In genomic region chr10:75395955-75396860, GRCh38 we compare ENCODE assay signal across 11 cellular contexts. TPM values are rescaled to one million over a fixed set of nuclear protein-coding genes. Genes with fewer than 3 reads are reported as not detected.
DNase-seq lines count a peak whose midpoint lies in the region; ATAC-seq and TF ChIP-seq lines count a peak whose summit lies in the region.
"Had no signal": no experiment of that assay in that cellular context is flagged by ENCODE, and none has a peak within 500 bp of the region (broad histone marks: within the 10 kb centered on the region; RNA-seq: fewer than 3 reads in every experiment).

No MANE protein-coding gene starts in this region.

- H3K27ac ChIP-seq in breast epithelium (peak overlapping the region; percentile 91 to 94), urinary bladder (ENCODE audit: low read depth) (peak overlapping the region; percentile 68)
- H3K27ac ChIP-seq in CD8-positive, alpha-beta memory T cell (ENCODE audit: low read depth, low read length): no peak overlapping the region
- H3K27ac ChIP-seq: BLaER1 treated with 17β-estradiol and CSF1 and Interleukin-3, amounts not matched to agents 10 nM and 100 nM had no signal

- no peaks in the 10 kb centered on the region for H3K36me3 ChIP-seq in breast epithelium
- H3K36me3 ChIP-seq in urinary bladder (ENCODE audit: insufficient read depth): peaks cover 8% of the 10 kb centered on the region
- H3K36me3 ChIP-seq in CD8-positive, alpha-beta memory T cell (ENCODE audit: insufficient read depth, low read length): no peaks in the 10 kb centered on the region

- BruUV-seq in MCF 10A (replicated peaks; lab: Mats Ljungman, UMichigan): no TSS peak

- H3K27me3 Mint-ChIP-seq in MCF 10A (ENCODE audit: insufficient read depth, unreplicated experiment): no peaks in the 10 kb centered on the region
- H3K27me3 Mint-ChIP-seq in CD8-positive, alpha-beta memory T cell: peaks cover 49 to 56% of the 10 kb centered on the region in 2 donors

- no peak for ATAC-seq in HG02678 (IDR thresholded peaks at IDR 0.05; ENCODE audit: unreplicated experiment)

- no peak overlapping the region for H3K4me3 Mint-ChIP-seq in MCF 10A (ENCODE audit: unreplicated experiment)
- no peak overlapping the region for H3K4me3 Mint-ChIP-seq in CD8-positive, alpha-beta memory T cell
- H3K4me3 Mint-ChIP-seq: IgD-negative memory B cell had no signal

- TF ChIP-seq CTCF in breast epithelium (IDR thresholded peaks at IDR 0.05) (no peak), MCF 10A (IDR thresholded peaks at IDR 0.05; ENCODE audit: unreplicated experiment) (no peak)

- no peak for DNase-seq in breast epithelium (ENCODE audit: low spot score in 2 of 2)
- DNase-seq in MCF 10A (ENCODE audit: unreplicated experiment): no peak
- peak; percentile 51 for DNase-seq in fibroblast of gingiva (ENCODE audit: low read depth)
- peak; percentile 13 for DNase-seq in mucosa of gallbladder (ENCODE audit: low spot score)
- DNase-seq in CD8-positive, alpha-beta memory T cell: no peak
- DNase-seq in NCI-H526 treated with DMSO at 0.1 percent for 48 hours (lab: John Stamatoyannopoulos, UW): no peak
- DNase-seq: SHP77 had no signal

- intact Hi-C loops in breast epithelium (cut with DNase I; ENCODE audit: low total_unique reads) (loop anchor here (5.0 kb wide), 1 partner anchor 636 kb away; no protein-coding TSS in a partner anchor), MCF 10A (cut with micrococcal nuclease) (no loop called here)

- H3K4me1 ChIP-seq in breast epithelium (peaks cover 0 to 2% of the 10 kb centered on the region in 2 donors), urinary bladder (ENCODE audit: insufficient read depth) (no peaks in the 10 kb centered on the region)
- peaks cover 7% of the 10 kb centered on the region for H3K4me1 ChIP-seq in CD8-positive, alpha-beta memory T cell (ENCODE audit: insufficient read depth, low read length)

- no peaks in the 10 kb centered on the region for H3K9me3 ChIP-seq in breast epithelium
- H3K9me3 ChIP-seq in CD8-positive, alpha-beta memory T cell (ENCODE audit: low read length): no peaks in the 10 kb centered on the region

- 35% methylated on average over 78 of the region's 78 CpGs for WGBS in urinary bladder

- peaks cover 0 to 8% of the 10 kb centered on the region in 2 donors for H3K27me3 ChIP-seq in breast epithelium
- H3K27me3 ChIP-seq in CD8-positive, alpha-beta memory T cell (ENCODE audit: insufficient read depth, low read length, poor library complexity, severe bottlenecking): peaks cover 18% of the 10 kb centered on the region

- CTCF ChIA-PET in MCF 10A (lab: Yijun Ruan, JAX): interaction anchor here (0.6 to 2.8 kb wide), 17 partner anchors 10 to 1043 kb away, joined by 3 to 13 read pairs (median 4); no protein-coding TSS in a partner anchor
- CTCF ChIA-PET in CD8-positive, alpha-beta memory T cell (lab: Charles Lee): no interaction called here

- H3K4me3 ChIP-seq in breast epithelium (peak overlapping the region; percentile 66 to 82 (median 80)), urinary bladder (ENCODE audit: low read depth, low read length) (peak overlapping the region; percentile 40)
- no peak overlapping the region for H3K4me3 ChIP-seq in CD8-positive, alpha-beta memory T cell (ENCODE audit: low read length)
- H3K4me3 ChIP-seq: BLaER1 treated with 17β-estradiol and CSF1 and Interleukin-3, amounts not matched to agents 10 nM and 100 nM had no signal

- POLR2A ChIA-PET in MCF 10A (lab: Yijun Ruan, JAX): interaction anchor here (0.8 kb wide), 1 partner anchor 37 kb away, joined by 5 read pairs; no protein-coding TSS in a partner anchor
- POLR2A ChIA-PET in CD8-positive, alpha-beta memory T cell (lab: Charles Lee): no interaction called here

- no peak overlapping the region for H3K27ac Mint-ChIP-seq in MCF 10A (ENCODE audit: low read depth, unreplicated experiment)
- no peak overlapping the region for H3K27ac Mint-ChIP-seq in CD8-positive, alpha-beta memory T cell
- H3K27ac Mint-ChIP-seq: IgD-negative memory B cell had no signal

- peaks cover 4% of the 10 kb centered on the region for H3K4me1 Mint-ChIP-seq in MCF 10A (ENCODE audit: insufficient read depth, unreplicated experiment)
- peaks cover 13 to 19% (median 14%) of the 10 kb centered on the region in 3 donors for H3K4me1 Mint-ChIP-seq in CD8-positive, alpha-beta memory T cell

- peaks cover 19% of the 10 kb centered on the region for H3K36me3 Mint-ChIP-seq in MCF 10A (ENCODE audit: insufficient read depth, unreplicated experiment)
- no peaks in the 10 kb centered on the region for H3K36me3 Mint-ChIP-seq in CD8-positive, alpha-beta memory T cell

- H3K9me3 Mint-ChIP-seq in MCF 10A (ENCODE audit: unreplicated experiment): no peaks in the 10 kb centered on the region
- no peaks in the 10 kb centered on the region for H3K9me3 Mint-ChIP-seq in CD8-positive, alpha-beta memory T cell

- TF ChIP-seq POLR2A in breast epithelium (IDR thresholded peaks at IDR 0.05): no peak

RNA-seq across cellular contexts. Expression of gene ZNF503, which starts 5.4 kb away (rescaled TPM):
- total RNA-seq in breast epithelium (10 to 100 TPM in 1 of 3 donors, 1 to 10 TPM in 2; 3.6 to 10.9 (median 7.6) TPM), MCF 10A (2022) (7.3 and 8.1 TPM in 2 replicates), mucosa of gallbladder (15.9 TPM), urinary bladder (12.1 TPM)
- 31.1 TPM for polyA plus RNA-seq in urinary bladder
- total RNA-seq in CD8-positive, alpha-beta memory T cell: under 1 TPM; 0.07 to 0.13 TPM
- polyA plus RNA-seq in CD8-positive, alpha-beta memory T cell: not detected
- polyA plus RNA-seq: IgD-negative memory B cell had no signal

RNA-seq across cellular contexts. Expression of gene LRMDA, which starts 35.2 kb away (rescaled TPM):
- total RNA-seq in breast epithelium: 10 to 100 TPM in 2 of 3 donors, 1 to 10 TPM in 1; 8.3 to 17.1 (median 11.1) TPM
- total RNA-seq in MCF 10A (2022): not detected in 2 replicates
- total RNA-seq in mucosa of gallbladder: 17.1 TPM
- total RNA-seq in urinary bladder: 17.7 TPM
- 7.9 TPM for polyA plus RNA-seq in urinary bladder
- not detected for total RNA-seq in CD8-positive, alpha-beta memory T cell
- polyA plus RNA-seq in CD8-positive, alpha-beta memory T cell: not detected
- polyA plus RNA-seq: IgD-negative memory B cell had no signal

Comparison
In these comparisons a context has a peak if more than half of its experiments do, and no peak if none do; other contexts are left out.
1. DNase-seq: peak in fibroblast of gingiva (single experiment) and mucosa of gallbladder (single experiment); none in breast epithelium (0 of 2), MCF 10A (single experiment), CD8-positive, alpha-beta memory T cell (0 of 5) and NCI-H526 treated with DMSO at 0.1 percent for 48 hours (single experiment).